11 cellular contexts compared by ENCODE assay signal in the genomic region with DNA sequence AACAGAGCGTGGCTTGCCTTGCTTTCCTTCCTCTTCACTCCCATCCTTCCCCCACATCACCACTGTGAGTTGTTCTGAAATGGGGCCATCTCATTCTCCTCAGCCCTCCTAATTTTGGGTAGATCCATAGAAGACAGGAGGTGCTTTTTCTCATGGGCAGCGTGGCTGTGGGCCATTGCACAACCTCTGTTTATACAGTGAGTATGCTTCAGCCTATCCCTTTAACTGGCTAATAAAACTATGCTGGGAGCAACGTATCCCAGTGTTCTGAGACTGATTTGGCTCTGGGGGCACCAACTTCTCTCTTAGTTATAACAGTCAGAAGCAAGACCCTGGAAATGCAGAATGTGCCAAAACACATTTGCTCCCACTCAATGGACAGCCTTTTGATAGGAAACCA.
A peak's percentile ranks its signal among the peaks of the same experiment; 100 is the strongest.
DNase-seq lines count a peak whose midpoint lies in the region; ATAC-seq, FAIRE-seq and TF ChIP-seq lines count a peak whose summit lies in the region.
"Had no signal": no experiment of that assay in that cellular context is flagged by ENCODE, and none has a peak within 500 bp of the region (broad histone marks: within the 10 kb centered on the region; RNA-seq: fewer than 3 reads in every experiment).

No MANE protein-coding gene starts in this region.

- DNase-seq in MCF 10A (ENCODE audit: unreplicated experiment) (peak; percentile 58), breast epithelium (ENCODE audit: low spot score in 2 of 2) (no peak), hepatocyte (ENCODE audit: low spot score) (peak; percentile 25), urothelium cell line (ENCODE audit: low spot score) (no peak), suprapubic skin (ENCODE audit: low spot score in 2 of 2) (no peak)
- no peak for DNase-seq in activated CD4-positive, alpha-beta memory T cell treated with anti-CD3 and anti-CD28 coated beads, Interleukin-2, amount 10 ng/mL, durations not matched to agents 7 days and 5 days
- DNase-seq: NCI-H345, SHP77 had no signal

- H3K27ac Mint-ChIP-seq in MCF 10A (ENCODE audit: low read depth, unreplicated experiment): peak overlapping the region; percentile 4
- peak overlapping the region; percentile 83 for H3K27ac Mint-ChIP-seq in activated CD4-positive, alpha-beta memory T cell treated with anti-CD3 and anti-CD28 coated beads, Interleukin-2, amount 10 ng/mL, durations not matched to agents 7 days and 5 days

- intact Hi-C loops in MCF 10A (cut with micrococcal nuclease): no loop called here
- intact Hi-C loops in breast epithelium (cut with DNase I; ENCODE audit: low total_unique reads): no loop called here

- peaks cover 0 to 4% of the 10 kb centered on the region in 2 donors for H3K4me1 ChIP-seq in breast epithelium
- H3K4me1 ChIP-seq in hepatocyte (ENCODE audit: insufficient read depth): peaks cover 5% of the 10 kb centered on the region
- peaks cover 32% of the 10 kb centered on the region for H3K4me1 ChIP-seq in suprapubic skin

- H3K4me3 ChIP-seq in breast epithelium (no peak overlapping the region), hepatocyte (no peak overlapping the region), suprapubic skin (no peak overlapping the region)
- H3K4me3 ChIP-seq: BLaER1 had no signal

- BruUV-seq in MCF 10A (replicated peaks; lab: Mats Ljungman, UMichigan): no TSS peak

- no peaks in the 10 kb centered on the region for H4K20me1 ChIP-seq in hepatocyte (ENCODE audit: insufficient read depth, poor library complexity, severe bottlenecking)

- no peaks in the 10 kb centered on the region for H3K27me3 ChIP-seq in breast epithelium
- no peaks in the 10 kb centered on the region for H3K27me3 ChIP-seq in hepatocyte
- no peaks in the 10 kb centered on the region for H3K27me3 ChIP-seq in suprapubic skin
- H3K27me3 ChIP-seq: BLaER1 had no signal

- no peaks in the 10 kb centered on the region for H3K36me3 ChIP-seq in breast epithelium
- H3K36me3 ChIP-seq in hepatocyte (replicated peaks; ENCODE audit: insufficient read depth, low read depth): no peaks in the 10 kb centered on the region
- no peaks in the 10 kb centered on the region for H3K36me3 ChIP-seq in suprapubic skin
- H3K36me3 ChIP-seq: BLaER1 had no signal

- peak overlapping the region; percentile 7 for H3K4me2 ChIP-seq in hepatocyte
- H3K4me2 ChIP-seq: BLaER1 had no signal

- FAIRE-seq in urothelium cell line (lab: Jason Lieb, UNC): peak; percentile 40

- TF ChIP-seq EP300 in suprapubic skin (IDR thresholded peaks at IDR 0.05): no peak

- H3K9me3 ChIP-seq in breast epithelium (no peaks in the 10 kb centered on the region), hepatocyte (ENCODE audit: low read depth) (no peaks in the 10 kb centered on the region), suprapubic skin (no peaks in the 10 kb centered on the region)
- H3K9me3 ChIP-seq: BLaER1 had no signal

- ATAC-seq in GM18520 (IDR thresholded peaks at IDR 0.05; ENCODE audit: unreplicated experiment): no peak
- no peak for ATAC-seq in GM21367 (IDR thresholded peaks at IDR 0.05; ENCODE audit: unreplicated experiment)

- H2AFZ ChIP-seq in hepatocyte: no peak overlapping the region

- H3K4me1 Mint-ChIP-seq in MCF 10A (ENCODE audit: insufficient read depth, unreplicated experiment): peaks cover 12% of the 10 kb centered on the region
- peaks cover 88% of the 10 kb centered on the region for H3K4me1 Mint-ChIP-seq in activated CD4-positive, alpha-beta memory T cell treated with anti-CD3 and anti-CD28 coated beads, Interleukin-2, amount 10 ng/mL, durations not matched to agents 7 days and 5 days

- H3K36me3 Mint-ChIP-seq in MCF 10A (ENCODE audit: insufficient read depth, unreplicated experiment): peaks cover 4% of the 10 kb centered on the region
- peaks cover 33% of the 10 kb centered on the region for H3K36me3 Mint-ChIP-seq in activated CD4-positive, alpha-beta memory T cell treated with anti-CD3 and anti-CD28 coated beads, Interleukin-2, amount 10 ng/mL, durations not matched to agents 7 days and 5 days (ENCODE audit: low read depth)

- no peak overlapping the region for H3K4me3 Mint-ChIP-seq in MCF 10A (ENCODE audit: unreplicated experiment)
- H3K4me3 Mint-ChIP-seq in activated CD4-positive, alpha-beta memory T cell treated with anti-CD3 and anti-CD28 coated beads, Interleukin-2, amount 10 ng/mL, durations not matched to agents 7 days and 5 days: peak overlapping the region; percentile 46

- CTCF ChIA-PET in MCF 10A (lab: Yijun Ruan, JAX): interaction anchor here (1.2 to 1.6 kb wide), 2 partner anchors 9 to 340 kb away, joined by 3 to 8 read pairs; no protein-coding TSS in a partner anchor
- CTCF ChIA-PET in activated CD4-positive, alpha-beta memory T cell treated with anti-CD3 and anti-CD28 coated beads, Interleukin-2, amount 10 ng/mL, durations not matched to agents 7 days and 5 days (lab: Charles Lee): interaction anchor here (1.6 to 3.1 kb wide), 2 partner anchors 11 to 56 kb away, joined by 8 to 22 read pairs; no protein-coding TSS in a partner anchor

- H3K27ac ChIP-seq in breast epithelium (no peak overlapping the region), hepatocyte (peak overlapping the region; percentile 38), suprapubic skin (no peak overlapping the region)
- H3K27ac ChIP-seq: BLaER1 had no signal

- no peaks in the 10 kb centered on the region for H3K9me3 Mint-ChIP-seq in MCF 10A (ENCODE audit: unreplicated experiment)
- H3K9me3 Mint-ChIP-seq in activated CD4-positive, alpha-beta memory T cell treated with anti-CD3 and anti-CD28 coated beads, Interleukin-2, amount 10 ng/mL, durations not matched to agents 7 days and 5 days: no peaks in the 10 kb centered on the region

- WGBS in hepatocyte (ENCODE audit: low lambda C conversion rate, missing lambda C conversion rate): 47% methylated on average over 3 of the region's 3 CpGs
- 57% methylated on average over 3 of the region's 3 CpGs for WGBS in suprapubic skin

- POLR2A ChIA-PET in MCF 10A (lab: Yijun Ruan, JAX): interaction anchor here (1.1 kb wide), 1 partner anchor 9 kb away, joined by 3 read pairs; no protein-coding TSS in a partner anchor
- POLR2A ChIA-PET in activated CD4-positive, alpha-beta memory T cell treated with anti-CD3 and anti-CD28 coated beads, Interleukin-2, amount 10 ng/mL, durations not matched to agents 7 days and 5 days (lab: Charles Lee): interaction anchor here (1.0 to 34.6 kb wide), 5 partner anchors 3 to 64 kb away, joined by 3 to 678 read pairs (median 675); no protein-coding TSS in a partner anchor

- peaks cover 5% of the 10 kb centered on the region for H3K79me2 ChIP-seq in hepatocyte

- TF ChIP-seq POLR2A in breast epithelium (IDR thresholded peaks at IDR 0.05) (no peak), suprapubic skin (IDR thresholded peaks at IDR 0.05) (no peak)

- TF ChIP-seq CTCF in MCF 10A (IDR thresholded peaks at IDR 0.05; ENCODE audit: unreplicated experiment) (no peak), breast epithelium (IDR thresholded peaks at IDR 0.05) (no peak), hepatocyte (IDR thresholded peaks at IDR 0.05; ENCODE audit: poor library complexity) (no peak), suprapubic skin (IDR thresholded peaks at IDR 0.05) (no peak)

- H3K9me2 ChIP-seq in hepatocyte (replicated peaks; ENCODE audit: insufficient read depth): no peaks in the 10 kb centered on the region

- H3K27me3 Mint-ChIP-seq in MCF 10A (ENCODE audit: insufficient read depth, unreplicated experiment): no peaks in the 10 kb centered on the region
- H3K27me3 Mint-ChIP-seq in activated CD4-positive, alpha-beta memory T cell treated with anti-CD3 and anti-CD28 coated beads, Interleukin-2, amount 10 ng/mL, durations not matched to agents 7 days and 5 days: no peaks in the 10 kb centered on the region

Comparison
In these comparisons a context has a peak if more than half of its experiments do, and no peak if none do; other contexts are left out.
1. DNase-seq: peak in MCF 10A (single experiment) and hepatocyte (single experiment); none in breast epithelium (0 of 2), activated CD4-positive, alpha-beta memory T cell treated with anti-CD3 and anti-CD28 coated beads, Interleukin-2, amount 10 ng/mL, durations not matched to agents 7 days and 5 days (single experiment), urothelium cell line (single experiment) and suprapubic skin (0 of 2).